ENCODE assay signal across 18 cellular contexts in the genomic region with DNA sequence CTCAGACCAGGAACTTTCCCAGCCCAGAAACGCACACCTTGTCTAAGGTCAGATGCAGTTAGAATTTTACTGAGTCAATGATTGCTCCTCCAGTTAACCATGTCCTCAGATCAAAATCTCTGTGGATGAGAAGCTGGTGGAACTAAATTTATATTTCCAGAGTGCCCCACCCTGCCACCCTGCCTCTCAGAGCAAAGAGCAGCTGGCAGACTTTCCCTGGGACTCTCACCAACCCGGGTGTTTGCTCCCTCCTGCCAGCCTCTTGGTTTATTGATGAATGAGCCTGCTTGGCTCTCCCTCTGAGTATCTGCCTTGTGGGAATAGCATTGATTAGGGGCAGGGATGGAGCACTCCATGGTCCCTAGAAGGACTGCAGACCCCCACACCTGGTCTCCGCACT. TPM values are rescaled to one million over a fixed set of nuclear protein-coding genes. Genes with fewer than 3 reads are reported as not detected.
DNase-seq lines count a peak whose midpoint lies in the region; ATAC-seq and TF ChIP-seq lines count a peak whose summit lies in the region.
"Had no signal": no experiment of that assay in that cellular context is flagged by ENCODE, and none has a peak within 500 bp of the region (broad histone marks: within the 10 kb centered on the region; RNA-seq: fewer than 3 reads in every experiment).

No MANE protein-coding gene starts in this region.

- H3K4me3 ChIP-seq in colonic mucosa, result no peak overlapping the region
- no peak overlapping the region for H3K4me3 ChIP-seq in transverse colon
- H3K4me3 ChIP-seq: BLaER1, GM23248 had no signal

- no peaks in the 10 kb centered on the region for H3K4me1 ChIP-seq in colonic mucosa
- peaks cover 0 to 7% (median 5%) of the 10 kb centered on the region in 4 donors for H3K4me1 ChIP-seq in transverse colon

- no peak for TF ChIP-seq EP300 in transverse colon (IDR thresholded peaks at IDR 0.05; ENCODE audit: low read depth)

- H3K9ac ChIP-seq in colonic mucosa (ENCODE audit: low read depth in 2 of 2, low read length in 2 of 2), result no peak overlapping the region
- H3K9ac ChIP-seq: BLaER1, GM23248 had no signal

- 65 to 67% methylated on average over 1 to 3 of the region's 3 CpGs for WGBS in transverse colon (ENCODE audit: low coverage in 1 of 2), 2 donors

- intact Hi-C loops in colonic mucosa (cut with DNase I) (no loop called here), posterior vena cava (cut with DNase I) (no loop called here), transverse colon (cut with DNase I; ENCODE audit: low total_unique reads) (no loop called here), head of caudate nucleus (cut with DNase I) (no loop called here)

- ATAC-seq in SK-N-SH treated with all-trans-retinoic acid at 6 μM for 48 hours, result no peak

- in situ Hi-C loops in transverse colon (cut with MboI; ENCODE audit: low pct_ligation_motif_present in 1 of 4, low pct_unique_long_range_greater_than_20kb in 1 of 4, low sequenced_read_pairs in 3 of 4), result no loop called here

- H3K27ac ChIP-seq in colonic mucosa (no peak overlapping the region), transverse colon (no peak overlapping the region)
- H3K27ac ChIP-seq: BLaER1, GM23248 had no signal

- no peak for TF ChIP-seq CTCF in colonic mucosa (IDR thresholded peaks at IDR 0.05)
- no peak for TF ChIP-seq CTCF in transverse colon (IDR thresholded peaks at IDR 0.05)

- H3K9me3 ChIP-seq in colonic mucosa (no peaks in the 10 kb centered on the region), transverse colon (no peaks in the 10 kb centered on the region)
- H3K9me3 ChIP-seq: BLaER1 had no signal

- H3K36me3 ChIP-seq in colonic mucosa (no peaks in the 10 kb centered on the region), transverse colon (no peaks in the 10 kb centered on the region)
- H3K36me3 ChIP-seq: BLaER1 had no signal

- H3K27me3 ChIP-seq in colonic mucosa, result peaks cover 3% of the 10 kb centered on the region
- peaks cover 22% of the 10 kb centered on the region for H3K27me3 ChIP-seq in transverse colon

- DNase-seq in NCI-H2171 treated with DMSO at 0.1 percent for 48 hours (lab: John Stamatoyannopoulos, UW) (peak; percentile 17), NCI-H2171 (lab: John Stamatoyannopoulos, UW) (no peak), colonic mucosa (peak; percentile 55), posterior vena cava (ENCODE audit: low spot score) (peak; percentile 30), transverse colon (peak; percentile 34), head of caudate nucleus (no peak)
- DNase-seq: 8988T; CD4-positive, alpha-beta memory T cell; DMS153; DMS79; GDM1; GM23248; HCEC 1CT had no signal

- TF ChIP-seq POLR2A in transverse colon (IDR thresholded peaks at IDR 0.05), result no peak

TF ChIP-seq in SK-N-SH treated with all-trans-retinoic acid at 6 μM for 48 hours, 23 proteins besides CTCF, POLR2A, EP300 and RAD21:
- TF ChIP-seq ARNTL (CRISPR knock-in tag; IDR thresholded peaks at IDR 0.05; ENCODE audit: borderline replicate concordance, low read depth), result no peak
- TF ChIP-seq GLIS3 (CRISPR knock-in tag; IDR thresholded peaks at IDR 0.05), result no peak
- TF ChIP-seq, protein P1, sequence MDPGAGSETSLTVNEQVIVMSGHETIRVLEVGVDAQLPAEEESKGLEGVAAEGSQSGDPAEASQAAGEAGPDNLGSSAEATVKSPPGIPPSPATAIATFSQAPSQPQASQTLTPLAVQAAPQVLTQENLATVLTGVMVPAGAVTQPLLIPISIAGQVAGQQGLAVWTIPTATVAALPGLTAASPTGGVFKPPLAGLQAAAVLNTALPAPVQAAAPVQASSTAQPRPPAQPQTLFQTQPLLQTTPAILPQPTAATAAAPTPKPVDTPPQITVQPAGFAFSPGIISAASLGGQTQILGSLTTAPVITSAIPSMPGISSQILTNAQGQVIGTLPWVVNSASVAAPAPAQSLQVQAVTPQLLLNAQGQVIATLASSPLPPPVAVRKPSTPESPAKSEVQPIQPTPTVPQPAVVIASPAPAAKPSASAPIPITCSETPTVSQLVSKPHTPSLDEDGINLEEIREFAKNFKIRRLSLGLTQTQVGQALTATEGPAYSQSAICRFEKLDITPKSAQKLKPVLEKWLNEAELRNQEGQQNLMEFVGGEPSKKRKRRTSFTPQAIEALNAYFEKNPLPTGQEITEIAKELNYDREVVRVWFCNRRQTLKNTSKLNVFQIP (CRISPR knock-in tag; IDR thresholded peaks at IDR 0.05; ENCODE audit: borderline replicate concordance, low read depth), result no peak
- TF ChIP-seq RARB (CRISPR knock-in tag; IDR thresholded peaks at IDR 0.05), result no peak
- TF ChIP-seq, protein P2, sequence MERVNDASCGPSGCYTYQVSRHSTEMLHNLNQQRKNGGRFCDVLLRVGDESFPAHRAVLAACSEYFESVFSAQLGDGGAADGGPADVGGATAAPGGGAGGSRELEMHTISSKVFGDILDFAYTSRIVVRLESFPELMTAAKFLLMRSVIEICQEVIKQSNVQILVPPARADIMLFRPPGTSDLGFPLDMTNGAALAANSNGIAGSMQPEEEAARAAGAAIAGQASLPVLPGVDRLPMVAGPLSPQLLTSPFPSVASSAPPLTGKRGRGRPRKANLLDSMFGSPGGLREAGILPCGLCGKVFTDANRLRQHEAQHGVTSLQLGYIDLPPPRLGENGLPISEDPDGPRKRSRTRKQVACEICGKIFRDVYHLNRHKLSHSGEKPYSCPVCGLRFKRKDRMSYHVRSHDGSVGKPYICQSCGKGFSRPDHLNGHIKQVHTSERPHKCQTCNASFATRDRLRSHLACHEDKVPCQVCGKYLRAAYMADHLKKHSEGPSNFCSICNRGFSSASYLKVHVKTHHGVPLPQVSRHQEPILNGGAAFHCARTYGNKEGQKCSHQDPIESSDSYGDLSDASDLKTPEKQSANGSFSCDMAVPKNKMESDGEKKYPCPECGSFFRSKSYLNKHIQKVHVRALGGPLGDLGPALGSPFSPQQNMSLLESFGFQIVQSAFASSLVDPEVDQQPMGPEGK (CRISPR knock-in tag; IDR thresholded peaks at IDR 0.05; ENCODE audit: borderline replicate concordance), result no peak
- no peak for TF ChIP-seq TCF4 (CRISPR knock-in tag; IDR thresholded peaks at IDR 0.05; ENCODE audit: borderline replicate concordance)
- TF ChIP-seq PPARA (CRISPR knock-in tag; IDR thresholded peaks at IDR 0.05; ENCODE audit: borderline replicate concordance), result no peak
- no peak for TF ChIP-seq CSDC2 (CRISPR knock-in tag; IDR thresholded peaks at IDR 0.05)
- TF ChIP-seq, protein P3, sequence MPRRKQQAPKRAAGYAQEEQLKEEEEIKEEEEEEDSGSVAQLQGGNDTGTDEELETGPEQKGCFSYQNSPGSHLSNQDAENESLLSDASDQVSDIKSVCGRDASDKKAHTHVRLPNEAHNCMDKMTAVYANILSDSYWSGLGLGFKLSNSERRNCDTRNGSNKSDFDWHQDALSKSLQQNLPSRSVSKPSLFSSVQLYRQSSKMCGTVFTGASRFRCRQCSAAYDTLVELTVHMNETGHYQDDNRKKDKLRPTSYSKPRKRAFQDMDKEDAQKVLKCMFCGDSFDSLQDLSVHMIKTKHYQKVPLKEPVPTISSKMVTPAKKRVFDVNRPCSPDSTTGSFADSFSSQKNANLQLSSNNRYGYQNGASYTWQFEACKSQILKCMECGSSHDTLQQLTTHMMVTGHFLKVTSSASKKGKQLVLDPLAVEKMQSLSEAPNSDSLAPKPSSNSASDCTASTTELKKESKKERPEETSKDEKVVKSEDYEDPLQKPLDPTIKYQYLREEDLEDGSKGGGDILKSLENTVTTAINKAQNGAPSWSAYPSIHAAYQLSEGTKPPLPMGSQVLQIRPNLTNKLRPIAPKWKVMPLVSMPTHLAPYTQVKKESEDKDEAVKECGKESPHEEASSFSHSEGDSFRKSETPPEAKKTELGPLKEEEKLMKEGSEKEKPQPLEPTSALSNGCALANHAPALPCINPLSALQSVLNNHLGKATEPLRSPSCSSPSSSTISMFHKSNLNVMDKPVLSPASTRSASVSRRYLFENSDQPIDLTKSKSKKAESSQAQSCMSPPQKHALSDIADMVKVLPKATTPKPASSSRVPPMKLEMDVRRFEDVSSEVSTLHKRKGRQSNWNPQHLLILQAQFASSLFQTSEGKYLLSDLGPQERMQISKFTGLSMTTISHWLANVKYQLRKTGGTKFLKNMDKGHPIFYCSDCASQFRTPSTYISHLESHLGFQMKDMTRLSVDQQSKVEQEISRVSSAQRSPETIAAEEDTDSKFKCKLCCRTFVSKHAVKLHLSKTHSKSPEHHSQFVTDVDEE (CRISPR knock-in tag; IDR thresholded peaks at IDR 0.05), result no peak
- TF ChIP-seq, protein P4, sequence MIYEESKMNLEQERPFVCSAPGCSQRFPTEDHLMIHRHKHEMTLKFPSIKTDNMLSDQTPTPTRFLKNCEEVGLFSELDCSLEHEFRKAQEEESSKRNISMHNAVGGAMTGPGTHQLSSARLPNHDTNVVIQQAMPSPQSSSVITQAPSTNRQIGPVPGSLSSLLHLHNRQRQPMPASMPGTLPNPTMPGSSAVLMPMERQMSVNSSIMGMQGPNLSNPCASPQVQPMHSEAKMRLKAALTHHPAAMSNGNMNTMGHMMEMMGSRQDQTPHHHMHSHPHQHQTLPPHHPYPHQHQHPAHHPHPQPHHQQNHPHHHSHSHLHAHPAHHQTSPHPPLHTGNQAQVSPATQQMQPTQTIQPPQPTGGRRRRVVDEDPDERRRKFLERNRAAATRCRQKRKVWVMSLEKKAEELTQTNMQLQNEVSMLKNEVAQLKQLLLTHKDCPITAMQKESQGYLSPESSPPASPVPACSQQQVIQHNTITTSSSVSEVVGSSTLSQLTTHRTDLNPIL (CRISPR knock-in tag; IDR thresholded peaks at IDR 0.05; ENCODE audit: low read depth), result no peak

RNA-seq across cellular contexts. Expression of a gene that starts 5.9 kb away (rescaled TPM):
- total RNA-seq in colonic mucosa, result 1 to 10 TPM in 1 of 2 donors, not detected in 1; 1.2 TPM
- under 1 TPM in 1 of 2 donors, not detected in 1; 0.42 TPM for total RNA-seq in posterior vena cava
- not detected for total RNA-seq in transverse colon
- total RNA-seq: A673, Daoy, GM23248, H4 had no signal

RNA-seq across cellular contexts. Expression of a gene that starts 17.3 kb away (rescaled TPM):
- total RNA-seq in colonic mucosa, result not detected
- total RNA-seq in posterior vena cava, result not detected
- not detected for total RNA-seq in transverse colon
- total RNA-seq: A673; CD4-positive, alpha-beta memory T cell; Daoy; GM23248; H4 had no signal

RNA-seq across cellular contexts. Expression of a gene that starts 34.1 kb away (rescaled TPM):
- not detected for total RNA-seq in colonic mucosa
- total RNA-seq in posterior vena cava, result not detected
- total RNA-seq in transverse colon, result not detected
- total RNA-seq: A673, GM23248 had no signal

Comparison
In these comparisons a context has a peak if more than half of its experiments do, and no peak if none do; other contexts are left out.
1. DNase-seq: peak in NCI-H2171 treated with DMSO at 0.1 percent for 48 hours (single experiment), colonic mucosa (single experiment), posterior vena cava (single experiment) and transverse colon (single experiment); none in NCI-H2171 (single experiment) and head of caudate nucleus (0 of 42).